ENCODE assay signal across 10 cellular contexts in genomic region chr2:134122610-134123009, GRCh38.
DNase-seq lines count a peak whose midpoint lies in the region; ATAC-seq and TF ChIP-seq lines count a peak whose summit lies in the region.
"Had no signal": no experiment of that assay in that cellular context is flagged by ENCODE, and none has a peak within 500 bp of the region (broad histone marks: within the 10 kb centered on the region; RNA-seq: fewer than 3 reads in every experiment).

No MANE protein-coding gene starts in this region.

- H3K27ac Mint-ChIP-seq in CD8-positive, alpha-beta T cell = peak overlapping the region; percentile 19
- peak overlapping the region; percentile 95 for H3K27ac Mint-ChIP-seq in T-helper 17 cell

- H3K36me3 ChIP-seq in CD8-positive, alpha-beta T cell (ENCODE audit: insufficient read depth, low read length) = no peaks in the 10 kb centered on the region
- H3K36me3 ChIP-seq in smooth muscle cell (ENCODE audit: low read depth) = no peaks in the 10 kb centered on the region
- H3K36me3 ChIP-seq: esophagus squamous epithelium had no signal

- no peaks in the 10 kb centered on the region for H3K27me3 ChIP-seq in CD8-positive, alpha-beta T cell (ENCODE audit: insufficient read depth, low read length)
- no peaks in the 10 kb centered on the region for H3K27me3 ChIP-seq in smooth muscle cell (ENCODE audit: low read depth)
- H3K27me3 ChIP-seq: esophagus squamous epithelium had no signal

- H3K4me3 ChIP-seq in CD8-positive, alpha-beta T cell (ENCODE audit: low read depth, low read length) = no peak overlapping the region
- no peak overlapping the region for H3K4me3 ChIP-seq in smooth muscle cell
- H3K4me3 ChIP-seq: esophagus squamous epithelium, GM23248 had no signal

- no peak overlapping the region for H3K9ac ChIP-seq in smooth muscle cell (ENCODE audit: low read depth)
- H3K9ac ChIP-seq: GM23248 had no signal

- peak in 1 of 7 experiments; percentile 25 for DNase-seq in CD8-positive, alpha-beta T cell
- DNase-seq in T-helper 17 cell (no peak), iPS-NIHi7 (ENCODE audit: extremely low spot score) (peak; percentile 34), NCI-H226 (no peak), smooth muscle cell (lab: John Stamatoyannopoulos, UW; ENCODE audit: unreplicated experiment) (no peak), NCI-H2107 (lab: John Stamatoyannopoulos, UW) (no peak), D341Med (ENCODE audit: low spot score) (no peak)
- DNase-seq: esophagus squamous epithelium, GM23248 had no signal

- no peaks in the 10 kb centered on the region for H3K27me3 Mint-ChIP-seq in CD8-positive, alpha-beta T cell (ENCODE audit: low read depth)
- H3K27me3 Mint-ChIP-seq in T-helper 17 cell = no peaks in the 10 kb centered on the region

- 85% methylated on average over 3 of the region's 3 CpGs for WGBS in smooth muscle cell (ENCODE audit: low lambda C conversion rate)

- peak; percentile 23 for TF ChIP-seq CTCF in CD8-positive, alpha-beta T cell (IDR thresholded peaks at IDR 0.05)
- peak; percentile 44 for TF ChIP-seq CTCF in GM12873 (IDR thresholded peaks at IDR 0.05; ENCODE audit: insufficient read depth, low read depth, low read length, missing control alignments)
- TF ChIP-seq CTCF in smooth muscle cell (IDR thresholded peaks at IDR 0.05; ENCODE audit: borderline replicate concordance, insufficient read depth, poor library complexity, severe bottlenecking) = no peak

- intact Hi-C loops in CD8-positive, alpha-beta T cell (cut with DNase I, micrococcal nuclease) = loop anchor here in 1 of 2 experiments (5.0 to 10.0 kb wide), 4 partner anchors 552 to 1755 kb away; partner anchors contain the start of genes MCM6, R3HDM1, UBXN4 and ZRANB3

- peaks cover 34% of the 10 kb centered on the region for H3K79me2 ChIP-seq in smooth muscle cell (ENCODE audit: low read depth)

- no peak overlapping the region for H3K27ac ChIP-seq in CD8-positive, alpha-beta T cell (ENCODE audit: low read depth, low read length)
- no peak overlapping the region for H3K27ac ChIP-seq in smooth muscle cell (ENCODE audit: low read depth)
- H3K27ac ChIP-seq: esophagus squamous epithelium, GM23248 had no signal

- peaks cover 62% of the 10 kb centered on the region for H4K20me1 ChIP-seq in smooth muscle cell (ENCODE audit: low read depth)

- POLR2A ChIA-PET in CD8-positive, alpha-beta T cell (lab: Charles Lee) = interaction anchor here (1.0 to 3.0 kb wide), 6 partner anchors 10 to 122 kb away, joined by 3 to 9 read pairs (median 5); no protein-coding TSS in a partner anchor

- no peaks in the 10 kb centered on the region for H3K9me3 Mint-ChIP-seq in CD8-positive, alpha-beta T cell

- no peak overlapping the region for H3K4me2 ChIP-seq in smooth muscle cell

- H2AFZ ChIP-seq in smooth muscle cell (ENCODE audit: low read depth) = no peak overlapping the region
- H2AFZ ChIP-seq: GM23248 had no signal

- H3F3A ChIP-seq in smooth muscle cell (ENCODE audit: low read depth) = peaks cover 14% of the 10 kb centered on the region

- peaks cover 76% of the 10 kb centered on the region for H3K4me1 Mint-ChIP-seq in CD8-positive, alpha-beta T cell (ENCODE audit: low read depth)
- peaks cover 72% of the 10 kb centered on the region for H3K4me1 Mint-ChIP-seq in T-helper 17 cell

- peaks cover 71% of the 10 kb centered on the region for H3K4me1 ChIP-seq in CD8-positive, alpha-beta T cell (ENCODE audit: insufficient read depth, low read length)
- H3K4me1 ChIP-seq in smooth muscle cell (ENCODE audit: low read depth) = peaks cover 9% of the 10 kb centered on the region

- CTCF ChIA-PET in CD8-positive, alpha-beta T cell (lab: Charles Lee) = interaction anchor here (0.7 to 9.0 kb wide), 7 partner anchors 16 to 329 kb away, joined by 3 to 211 read pairs (median 5); no protein-coding TSS in a partner anchor

- H3K36me3 Mint-ChIP-seq in CD8-positive, alpha-beta T cell = peaks cover 4% of the 10 kb centered on the region
- peaks cover 2% of the 10 kb centered on the region for H3K36me3 Mint-ChIP-seq in T-helper 17 cell (ENCODE audit: low read depth)

- ATAC-seq in CD8-positive, alpha-beta T cell = no peak
- ATAC-seq in T-helper 17 cell = no peak

- peak overlapping the region; percentile 63 for H3K4me3 Mint-ChIP-seq in CD8-positive, alpha-beta T cell
- peak overlapping the region; percentile 96 for H3K4me3 Mint-ChIP-seq in T-helper 17 cell

- H3K9me3 ChIP-seq in CD8-positive, alpha-beta T cell (ENCODE audit: low read length) = no peaks in the 10 kb centered on the region
- no peaks in the 10 kb centered on the region for H3K9me3 ChIP-seq in T-helper 17 cell (ENCODE audit: control insufficient read depth, low read length, poor library complexity, severe bottlenecking)
- no peaks in the 10 kb centered on the region for H3K9me3 ChIP-seq in smooth muscle cell (replicated peaks; ENCODE audit: low read depth)
- H3K9me3 ChIP-seq: esophagus squamous epithelium had no signal
